In genomic region chr4:152072001-152072485, GRCh38 we compare ENCODE assay signal across 15 cellular contexts.
DNase-seq lines count a peak whose midpoint lies in the region; ATAC-seq and TF ChIP-seq lines count a peak whose summit lies in the region.
"Had no signal": no experiment of that assay in that cellular context is flagged by ENCODE, and none has a peak within 500 bp of the region (broad histone marks: within the 10 kb centered on the region; RNA-seq: fewer than 3 reads in every experiment).

No MANE protein-coding gene starts in this region.

- TF ChIP-seq CTCF in DND-41 (IDR thresholded peaks at IDR 0.05; ENCODE audit: borderline replicate concordance, extremely low read depth, low read length, poor library complexity, severe bottlenecking) = no peak
- TF ChIP-seq CTCF in OCI-LY3 (IDR thresholded peaks at IDR 0.05; ENCODE audit: low read depth, low read length) = no peak
- TF ChIP-seq CTCF in right atrium auricular region (IDR thresholded peaks at IDR 0.05) = no peak
- no peak for TF ChIP-seq CTCF in OCI-LY7 (conservative IDR thresholded peaks at IDR 0.05; ENCODE audit: low read length)

- H3K9ac ChIP-seq in DND-41 (ENCODE audit: low read depth, low read length) = no peak overlapping the region
- H3K9ac ChIP-seq in OCI-LY3 (ENCODE audit: low read length) = no peak overlapping the region; the same call in 1 of the 2 replicates

- H3K27me3 ChIP-seq in DND-41 (ENCODE audit: insufficient read depth, low read length, poor library complexity) (no peaks in the 10 kb centered on the region), OCI-LY3 (ENCODE audit: low read depth, low read length) (no peaks in the 10 kb centered on the region), right atrium auricular region (no peaks in the 10 kb centered on the region)

- H3K36me3 ChIP-seq in DND-41 (ENCODE audit: insufficient read depth, low read length) (no peaks in the 10 kb centered on the region; the same call in 1 of the 2 replicates), OCI-LY3 (replicated peaks; ENCODE audit: low read depth, low read length) (no peaks in the 10 kb centered on the region), right atrium auricular region (no peaks in the 10 kb centered on the region), OCI-LY7 (ENCODE audit: insufficient read depth, low read length) (no peaks in the 10 kb centered on the region)

- H2AFZ ChIP-seq in DND-41 (ENCODE audit: low read depth, low read length) = no peak overlapping the region
- no peak overlapping the region for H2AFZ ChIP-seq in OCI-LY3 (ENCODE audit: low read depth, low read length)
- H2AFZ ChIP-seq in OCI-LY7 (ENCODE audit: low read length) = no peak overlapping the region

- CTCF ChIA-PET in OCI-LY7 (lab: Charles Lee; ENCODE audit: unreplicated experiment) = no interaction called here

- no peak for DNase-seq in DND-41
- no peak for DNase-seq in right atrium auricular region (ENCODE audit: low spot score)
- peak; percentile 53 for DNase-seq in renal cortical epithelial cell (ENCODE audit: low read depth)
- DNase-seq in inferior parietal cortex (ENCODE audit: extremely low spot score) = no peak
- DNase-seq in OCI-LY7 (ENCODE audit: low spot score) = no peak
- DNase-seq in GM19238 (ENCODE audit: insufficient read length, low spot score) = no peak
- DNase-seq: activated naive CD8-positive, alpha-beta T cell treated with anti-CD3 and anti-CD28 coated beads, Interleukin-2, amount 10 ng/mL, durations not matched to agents 7 days and 5 days; activated T-cell treated with anti-CD3 and anti-CD28 coated beads, Interleukin-2, amount 50 U/mL, for 72 hours; DMS 273 treated with DMSO at 0.1 percent for 48 hours; effector CD8-positive, alpha-beta T cell; HCEC 1CT; NCI-H1436 treated with DMSO at 0.1 percent for 48 hours; NCI-H2227 treated with DMSO at 0.1 percent for 48 hours had no signal

- H3K27ac ChIP-seq in DND-41 (ENCODE audit: low read length) = peak overlapping the region; percentile 55
- peak overlapping the region; percentile 72 for H3K27ac ChIP-seq in OCI-LY3 (ENCODE audit: low read length)
- peak overlapping the region; percentile 47 to 62 for H3K27ac ChIP-seq in right atrium auricular region
- no peak overlapping the region for H3K27ac ChIP-seq in OCI-LY7 (ENCODE audit: low read depth, low read length, poor library complexity, severe bottlenecking)
- H3K27ac ChIP-seq: VCaP had no signal

- H3K4me1 ChIP-seq in DND-41 (ENCODE audit: insufficient read depth, low read length) (peaks cover 47% of the 10 kb centered on the region), OCI-LY3 (ENCODE audit: low read length) (peaks cover 51% of the 10 kb centered on the region), right atrium auricular region (peaks cover 0 to 29% of the 10 kb centered on the region in 2 donors), OCI-LY7 (ENCODE audit: insufficient read depth, low read length, poor library complexity, severe bottlenecking) (no peaks in the 10 kb centered on the region)

- ATAC-seq in DND-41 (ENCODE audit: insufficient read depth, low read depth) = no peak
- ATAC-seq: activated T-cell treated with anti-CD3 and anti-CD28 coated beads, Interleukin-2, amount 50 U/mL, for 72 hours had no signal

- intact Hi-C loops in OCI-LY7 (cut with micrococcal nuclease; ENCODE audit: unreplicated experiment) = no loop called here

- H3K9me2 ChIP-seq in OCI-LY7 (ENCODE audit: insufficient read depth, low read length) = no peaks in the 10 kb centered on the region

- POLR2A ChIA-PET in OCI-LY7 (lab: Charles Lee) = interaction anchor here (0.5 kb wide), 1 partner anchor 33 kb away, joined by 3 read pairs; no protein-coding TSS in a partner anchor

- no TSS peak for BruUV-seq in OCI-LY7 (replicated peaks; lab: Mats Ljungman, UMichigan)

- no peak overlapping the region for H3K4me3 ChIP-seq in DND-41 (ENCODE audit: low read depth in 1 of 2, low read length in 2 of 2)
- H3K4me3 ChIP-seq in OCI-LY3 (ENCODE audit: low read length) = no peak overlapping the region
- no peak overlapping the region for H3K4me3 ChIP-seq in right atrium auricular region
- no peak overlapping the region for H3K4me3 ChIP-seq in OCI-LY7 (ENCODE audit: low read depth, low read length, poor library complexity, severe bottlenecking)

- H3K4me2 ChIP-seq in DND-41 (ENCODE audit: insufficient read depth, low read length) (no peak overlapping the region), OCI-LY3 (ENCODE audit: low read length) (peak overlapping the region; percentile 61), OCI-LY7 (ENCODE audit: low read length) (no peak overlapping the region)

- H4K20me1 ChIP-seq in DND-41 (ENCODE audit: insufficient read depth, low read length) (no peaks in the 10 kb centered on the region), OCI-LY3 (ENCODE audit: insufficient read depth, low read length) (no peaks in the 10 kb centered on the region), OCI-LY7 (ENCODE audit: insufficient read depth, low read length) (no peaks in the 10 kb centered on the region)

- H3K79me2 ChIP-seq in DND-41 (ENCODE audit: insufficient read depth, low read length) = no peaks in the 10 kb centered on the region
- H3K79me2 ChIP-seq in OCI-LY3 (ENCODE audit: low read length) = no peaks in the 10 kb centered on the region
- no peaks in the 10 kb centered on the region for H3K79me2 ChIP-seq in OCI-LY7 (ENCODE audit: insufficient read depth, low read depth, low read length)

- H3K9me3 ChIP-seq in DND-41 (ENCODE audit: insufficient read depth, low read length, severe bottlenecking) (peaks cover 2% of the 10 kb centered on the region), OCI-LY3 (ENCODE audit: insufficient read depth, low read length) (no peaks in the 10 kb centered on the region), right atrium auricular region (no peaks in the 10 kb centered on the region), OCI-LY7 (ENCODE audit: low read length) (no peaks in the 10 kb centered on the region)
